8 cellular contexts compared by ENCODE assay signal in the genomic region with DNA sequence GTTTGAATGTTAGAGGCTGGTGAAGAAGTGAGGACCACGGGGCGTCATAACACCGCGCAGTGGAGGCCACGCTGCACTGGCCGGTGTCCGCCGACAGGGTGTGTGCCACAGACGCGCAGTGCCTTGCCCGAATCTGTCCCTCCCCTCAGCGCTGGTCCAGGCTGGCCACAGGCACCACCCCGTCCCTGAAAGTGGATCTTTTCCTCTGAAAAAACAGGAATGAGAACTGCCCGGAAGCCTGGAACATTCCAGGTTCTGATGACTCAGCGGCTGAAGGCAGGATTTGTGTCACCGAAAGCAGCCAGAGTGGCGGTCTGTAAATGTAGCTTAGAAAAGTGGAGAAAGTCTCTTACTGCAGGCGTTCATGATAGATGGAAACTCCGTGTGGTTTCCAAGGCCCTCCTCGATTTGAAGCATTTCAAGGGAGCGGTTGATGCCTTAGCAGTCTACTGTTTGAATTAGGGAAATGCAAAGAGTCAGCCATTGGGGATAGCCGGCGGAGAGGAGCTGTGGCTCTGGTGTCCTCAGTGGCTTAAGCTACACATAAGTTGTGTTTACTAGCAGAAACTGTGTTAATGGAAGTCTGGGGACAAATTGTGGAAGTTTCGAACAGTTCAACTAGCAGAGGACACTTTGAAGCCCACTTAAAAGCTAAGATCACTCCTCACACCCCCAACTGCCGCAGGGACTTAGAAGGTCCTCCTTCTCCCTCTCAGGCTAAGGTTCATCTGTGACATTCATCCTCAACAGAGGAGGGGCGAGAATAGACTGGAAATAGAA.
DNase-seq lines count a peak whose midpoint lies in the region; ATAC-seq and TF ChIP-seq lines count a peak whose summit lies in the region.

No MANE protein-coding gene starts in this region.

- DNase-seq in GM12864 (ENCODE audit: low read depth) (peak; percentile 66), HFF-Myc (ENCODE audit: extremely low read depth, low read depth) (peak; percentile 91), MV-4-11 (lab: John Stamatoyannopoulos, UW) (peak; percentile 93), T-helper 22 cell (ENCODE audit: low read depth) (peak; percentile 63), astrocyte of the cerebellum (ENCODE audit: low read depth) (peak; percentile 88), iPS DF 19.7 (ENCODE audit: low read depth, low spot score) (peak; percentile 84), gastrocnemius medialis (peak; percentile 85 to 91), NCI-H1048 (lab: John Stamatoyannopoulos, UW) (no peak)

- intact Hi-C loops in gastrocnemius medialis (cut with DNase I; ENCODE audit: low total_unique reads): loop anchor here (1.0 kb wide), 1 partner anchor 50 kb away; no protein-coding TSS in a partner anchor

- peaks cover 31 to 42% of the 10 kb centered on the region in 2 donors for H3K4me1 ChIP-seq in gastrocnemius medialis

- in situ Hi-C loops in astrocyte of the cerebellum (cut with HindIII; ENCODE audit: low sequenced_read_pairs): no loop called here
- in situ Hi-C loops in gastrocnemius medialis (cut with MboI; ENCODE audit: low sequenced_read_pairs in 4 of 4): no loop called here

- TF ChIP-seq POLR2A in gastrocnemius medialis (IDR thresholded peaks at IDR 0.05): peak; percentile 68 to 75

- no peaks in the 10 kb centered on the region for H3K9me3 ChIP-seq in gastrocnemius medialis

- H3K4me3 ChIP-seq in GM12864 (ENCODE audit: low read depth, low read length): peak overlapping the region; percentile 68
- peak overlapping the region; percentile 47 for H3K4me3 ChIP-seq in HFF-Myc (replicated peaks; ENCODE audit: low read depth, low read length)
- H3K4me3 ChIP-seq in astrocyte of the cerebellum (ENCODE audit: low read depth, low read length): peak overlapping the region; percentile 43
- peak overlapping the region; percentile 50 to 59 (median 58) for H3K4me3 ChIP-seq in gastrocnemius medialis

- TF ChIP-seq CTCF in GM12864 (IDR thresholded peaks at IDR 0.05; ENCODE audit: low read depth, low read length, missing control alignments): peak; percentile 85
- TF ChIP-seq CTCF in HFF-Myc (IDR thresholded peaks at IDR 0.05; ENCODE audit: low read depth, low read length, missing control alignments): peak; percentile 70
- TF ChIP-seq CTCF in astrocyte of the cerebellum (IDR thresholded peaks at IDR 0.05; ENCODE audit: low read depth, low read length, missing control alignments): peak; percentile 69
- peak; percentile 78 to 99 (median 94) for TF ChIP-seq CTCF in gastrocnemius medialis (IDR thresholded peaks at IDR 0.05 in 4 of 5, conservative IDR thresholded peaks at IDR 0.05 in 1 of 5)

- no peaks in the 10 kb centered on the region for H3K27me3 ChIP-seq in gastrocnemius medialis

- H3K27ac ChIP-seq in gastrocnemius medialis: peak overlapping the region; percentile 90 to 98 (median 95)

- ATAC-seq in gastrocnemius medialis: peak; percentile 50 to 51

- H3K36me3 ChIP-seq in gastrocnemius medialis: no peaks in the 10 kb centered on the region
